Comparison of ENCODE assay signal across 25 cellular contexts in genomic region chr17:65403616-65404015, GRCh38.
"Had no signal": no experiment of that assay in that cellular context is flagged by ENCODE, and none has a peak within 500 bp of the region (broad histone marks: within the 10 kb centered on the region; RNA-seq: fewer than 3 reads in every experiment).

No MANE protein-coding gene starts in this region.

- H3K4me3 ChIP-seq: cardiac muscle cell, Peyer's patch, SJSA1 had no signal

- DNase-seq: activated CD4-positive, alpha-beta T cell treated with anti-CD3 and anti-CD28 coated beads for 1 hour; activated CD4-positive, alpha-beta T cell treated with anti-CD3 and anti-CD28 coated beads, Interleukin-2, amount 10 ng/mL, durations not matched to agents 24 days and 14 days; activated CD4-positive, alpha-beta T cell treated with anti-CD3 and anti-CD28 coated beads, Interleukin-2, amount 50 U/mL, for 48 hours; activated CD8-positive, alpha-beta memory T cell treated with anti-CD3 and anti-CD28 coated beads, Interleukin-2, amount 10 ng/mL, durations not matched to agents 7 days and 5 days; activated gamma-delta T cell treated with Interleukin-2 at 50 U/mL for 16 hours; activated naive CD4-positive, alpha-beta T cell treated with anti-CD3 and anti-CD28 coated beads, Interleukin-2, amount 10 ng/mL, durations not matched to agents 7 days and 5 days; activated naive CD8-positive, alpha-beta T cell treated with anti-CD3 and anti-CD28 coated beads for 36 hours; activated T-cell treated with anti-CD3 and anti-CD28 coated beads, Interleukin-2, amount 50 U/mL, for 4 hours; brain microvascular endothelial cell; KG1; NCI-H1092; NCI-H1417; NCI-H1694 treated with DMSO at 0.1 percent for 48 hours; NCI-H2029 treated with DMSO at 0.1 percent for 48 hours; NCI-H446; NCI-H524; Peyer's patch; Right ventricle myocardium superior; SW 1271 had no signal

- H3K36me3 ChIP-seq: brain microvascular endothelial cell, cardiac muscle cell, Peyer's patch, SJSA1 had no signal

- H3K27me3 ChIP-seq: brain microvascular endothelial cell, cardiac muscle cell, Peyer's patch, SJSA1 had no signal

- H3K9me3 ChIP-seq: Peyer's patch, SJSA1 had no signal

- H3K27ac ChIP-seq: brain microvascular endothelial cell, cardiac muscle cell, Peyer's patch, RWPE1, SJSA1 had no signal

- ATAC-seq: activated CD8-positive, alpha-beta memory T cell treated with anti-CD3 and anti-CD28 coated beads, Interleukin-2, amount 10 ng/mL, durations not matched to agents 7 days and 5 days; activated T-cell treated with anti-CD3 and anti-CD28 coated beads, Interleukin-2, amount 50 U/mL, for 4 hours; activated T-helper 17 cell treated with anti-CD3 and anti-CD28 coated beads, Interleukin-2, amount 50 U/mL, for 72 hours; SK-N-SH treated with all-trans-retinoic acid at 6 μM for 48 hours; WTC11 had no signal

- H3K4me1 ChIP-seq: Peyer's patch had no signal
